9 cellular contexts compared by ENCODE assay signal in the genomic region with DNA sequence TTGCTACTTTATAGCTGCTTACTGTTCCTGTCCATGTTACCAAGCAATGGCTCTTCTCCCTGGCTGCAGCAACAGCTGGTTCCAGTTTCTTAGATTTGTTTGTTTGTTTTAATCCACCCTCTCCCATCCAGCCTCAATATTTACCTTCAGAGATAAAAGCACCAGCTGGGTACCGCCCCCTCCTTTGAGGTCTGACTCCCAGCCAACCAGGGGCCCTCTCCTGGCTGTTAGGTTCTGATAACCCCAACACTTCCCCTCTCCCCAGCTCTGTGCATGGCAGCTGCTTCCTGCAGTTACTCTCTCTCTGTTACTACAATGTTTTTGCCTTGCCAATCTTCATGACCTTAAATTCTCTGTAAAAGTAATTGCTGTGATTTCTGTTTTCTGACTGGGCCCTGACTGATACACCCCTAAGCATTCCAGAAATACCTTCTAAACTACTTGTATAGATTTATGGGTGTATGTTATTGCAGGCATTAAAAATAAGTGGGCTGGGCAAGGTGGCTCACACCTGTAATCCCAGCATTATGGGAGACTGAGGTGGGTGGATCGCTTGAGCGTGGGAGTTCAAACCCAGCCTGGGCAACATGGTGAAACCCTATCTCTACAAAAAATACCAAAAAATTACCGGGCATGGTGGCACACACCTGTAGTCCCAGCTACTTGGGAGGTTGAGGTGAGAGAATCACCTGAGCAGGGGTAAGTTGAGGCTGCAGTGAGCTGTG. TPM values are rescaled to one million over a fixed set of nuclear protein-coding genes. Genes with fewer than 3 reads are reported as not detected.
A peak's percentile ranks its signal among the peaks of the same experiment; 100 is the strongest.
DNase-seq lines count a peak whose midpoint lies in the region; ATAC-seq, FAIRE-seq and TF ChIP-seq lines count a peak whose summit lies in the region.
"Had no signal": no experiment of that assay in that cellular context is flagged by ENCODE, and none has a peak within 500 bp of the region (broad histone marks: within the 10 kb centered on the region; RNA-seq: fewer than 3 reads in every experiment).

No MANE protein-coding gene starts in this region.

- H3K36me3 ChIP-seq in neural progenitor cell: no peaks in the 10 kb centered on the region

- peaks cover 9% of the 10 kb centered on the region for H3F3A ChIP-seq in neural progenitor cell (ENCODE audit: low read depth)

- H3K27me3 Mint-ChIP-seq in neural progenitor cell (ENCODE audit: insufficient read depth, low read depth): peaks cover 13% of the 10 kb centered on the region

- peaks cover 8% of the 10 kb centered on the region for H3K79me2 ChIP-seq in neural progenitor cell (ENCODE audit: low read depth)

- peak; percentile 25 for ATAC-seq in HG03521 (IDR thresholded peaks at IDR 0.05; ENCODE audit: unreplicated experiment)

- no peak overlapping the region for H3K27ac Mint-ChIP-seq in neural progenitor cell

- H3K4me1 Mint-ChIP-seq in neural progenitor cell: peaks cover 27% of the 10 kb centered on the region

- no peak overlapping the region for H3K4me3 ChIP-seq in astrocyte of the spinal cord (ENCODE audit: low read depth, low read length)
- H3K4me3 ChIP-seq in neural progenitor cell: no peak overlapping the region
- H3K4me3 ChIP-seq: skin epidermis had no signal

- H3K27ac ChIP-seq in neural progenitor cell: no peak overlapping the region

- H3K9me3 Mint-ChIP-seq in neural progenitor cell: peaks cover 16% of the 10 kb centered on the region

- no peaks in the 10 kb centered on the region for H3K9me3 ChIP-seq in neural progenitor cell (ENCODE audit: low read depth)

- no peak overlapping the region for H3K9ac ChIP-seq in neural progenitor cell

- no peak for TF ChIP-seq CTCF in astrocyte of the spinal cord (IDR thresholded peaks at IDR 0.05; ENCODE audit: low read depth, low read length)
- no peak for TF ChIP-seq CTCF in neural progenitor cell (IDR thresholded peaks at IDR 0.05)

- peak; percentile 18 for DNase-seq in activated CD8-positive, alpha-beta memory T cell treated with anti-CD3 and anti-CD28 coated beads, Interleukin-2, amount 50 U/mL, for 4 hours
- DNase-seq in activated CD8-positive, alpha-beta memory T cell treated with anti-CD3 and anti-CD28 coated beads, Interleukin-2, amount 50 U/mL, for 48 hours: no peak
- DNase-seq in NCI-H82 (lab: John Stamatoyannopoulos, UW) (peak; percentile 67), astrocyte of the spinal cord (ENCODE audit: low read depth, low spot score) (peak; percentile 51), neural progenitor cell (ENCODE audit: low spot score) (peak; percentile 40), DMS114 treated with DMSO at 0.1 percent for 48 hours (lab: John Stamatoyannopoulos, UW; ENCODE audit: unreplicated experiment) (no peak), GM19239 (ENCODE audit: insufficient read length, low spot score) (no peak)

- H4K20me1 ChIP-seq in neural progenitor cell (ENCODE audit: low read depth): peaks cover 6% of the 10 kb centered on the region

- H3K4me1 ChIP-seq in neural progenitor cell: peaks cover 16% of the 10 kb centered on the region

- no peak for FAIRE-seq in GM19239 (lab: Jason Lieb, UNC)

- in situ Hi-C loops in astrocyte of the spinal cord (cut with HindIII; ENCODE audit: low sequenced_read_pairs): no loop called here

- no peak overlapping the region for H2AFZ ChIP-seq in neural progenitor cell (replicated peaks)

- no peaks in the 10 kb centered on the region for H3K36me3 Mint-ChIP-seq in neural progenitor cell

- H3K27me3 ChIP-seq in neural progenitor cell: no peaks in the 10 kb centered on the region

- H3K4me2 ChIP-seq in neural progenitor cell: peak overlapping the region; percentile 25

- H3K4me3 Mint-ChIP-seq in neural progenitor cell: no peak overlapping the region

RNA-seq across cellular contexts. Expression of a gene that starts 2.6 kb away (rescaled TPM):
- total RNA-seq in neural progenitor cell (ENCODE audit: low replicate concordance): 14.2 and 25.5 TPM in 2 replicates

Comparison
In these comparisons a context has a peak if more than half of its experiments do, and no peak if none do; other contexts are left out.
1. DNase-seq: peak in activated CD8-positive, alpha-beta memory T cell treated with anti-CD3 and anti-CD28 coated beads, Interleukin-2, amount 50 U/mL, for 4 hours (single experiment), NCI-H82 (single experiment), astrocyte of the spinal cord (single experiment) and neural progenitor cell (single experiment); none in activated CD8-positive, alpha-beta memory T cell treated with anti-CD3 and anti-CD28 coated beads, Interleukin-2, amount 50 U/mL, for 48 hours (single experiment), DMS114 treated with DMSO at 0.1 percent for 48 hours (single experiment) and GM19239 (single experiment).